8 cellular contexts compared by ENCODE assay signal in genomic region chr2:72150157-72150960, GRCh38. TPM values are rescaled to one million over a fixed set of nuclear protein-coding genes. Genes with fewer than 3 reads are reported as not detected.
DNase-seq lines count a peak whose midpoint lies in the region; ATAC-seq and TF ChIP-seq lines count a peak whose summit lies in the region.

No MANE protein-coding gene starts in this region.

- H3K36me3 ChIP-seq in kidney epithelial cell (ENCODE audit: control insufficient read depth, insufficient read depth, low read length) = no peaks in the 10 kb centered on the region

- DNase-seq in NCI-H2227 treated with DMSO at 0.1 percent for 48 hours (lab: John Stamatoyannopoulos, UW) = peak; percentile 83
- peak in 3 of 4 experiments; percentile 12 to 47 (median 38) for DNase-seq in activated CD4-positive, CD25-positive, alpha-beta regulatory T cell (lab: John Stamatoyannopoulos, UW)
- peak; percentile 27 to 42 for DNase-seq in central memory CD8-positive, alpha-beta T cell (ENCODE audit: low spot score in 2 of 2)
- peak; percentile 23 for DNase-seq in kidney epithelial cell (ENCODE audit: low read depth)
- DNase-seq in stimulated activated CD4-positive, alpha-beta T cell treated with anti-CD3 and anti-CD28 coated beads, Interleukin-15, amount 100 ng/mL, for 48 hours (ENCODE audit: low read depth in 2 of 2) = peak; percentile 36 to 61

- no peaks in the 10 kb centered on the region for H3K9me3 Mint-ChIP-seq in central memory CD8-positive, alpha-beta T cell

- ATAC-seq in GM18498 (IDR thresholded peaks at IDR 0.05; ENCODE audit: unreplicated experiment) = peak; percentile 87
- ATAC-seq in HG03139 (IDR thresholded peaks at IDR 0.05; ENCODE audit: unreplicated experiment) = peak; percentile 62
- ATAC-seq in central memory CD8-positive, alpha-beta T cell (replicated peaks; ENCODE audit: extremely low read depth, poor library complexity, severe bottlenecking) = peak; percentile 48

- peaks cover 37% of the 10 kb centered on the region for H3K4me1 Mint-ChIP-seq in central memory CD8-positive, alpha-beta T cell

- H3K27ac Mint-ChIP-seq in central memory CD8-positive, alpha-beta T cell (ENCODE audit: low read depth) = peak overlapping the region; percentile 11

- H3K27me3 Mint-ChIP-seq in central memory CD8-positive, alpha-beta T cell = peaks cover 96% of the 10 kb centered on the region

- H3K27ac ChIP-seq in 22Rv1 = no peak overlapping the region

- H3K36me3 Mint-ChIP-seq in central memory CD8-positive, alpha-beta T cell (ENCODE audit: insufficient read depth) = peaks cover 5% of the 10 kb centered on the region

- H3K4me3 ChIP-seq in kidney epithelial cell (ENCODE audit: low read depth, low read length) = no peak overlapping the region

- H3K27me3 ChIP-seq in kidney epithelial cell (ENCODE audit: control insufficient read depth, insufficient read depth, low read length) = peaks cover 81% of the 10 kb centered on the region

- TF ChIP-seq CTCF in 22Rv1 (IDR thresholded peaks at IDR 0.05) = peak; percentile 84
- TF ChIP-seq CTCF in kidney epithelial cell (IDR thresholded peaks at IDR 0.05; ENCODE audit: insufficient read depth, low read length, poor library complexity, severe bottlenecking) = peak; percentile 78

- H3K4me3 Mint-ChIP-seq in central memory CD8-positive, alpha-beta T cell = peak overlapping the region; percentile 80

RNA-seq across cellular contexts. Expression of gene CYP26B1, which starts 2.7 kb away (rescaled TPM):
- 1.1 and 1.2 TPM in 2 replicates for total RNA-seq in kidney epithelial cell

Comparison
In these comparisons a context has a peak if more than half of its experiments do, and no peak if none do; other contexts are left out.
1. DNase-seq: peak in every context shown above with its lines; median percentile 83 in NCI-H2227 treated with DMSO at 0.1 percent for 48 hours; 48 in stimulated activated CD4-positive, alpha-beta T cell treated with anti-CD3 and anti-CD28 coated beads, Interleukin-15, amount 100 ng/mL, for 48 hours; 38 in activated CD4-positive, CD25-positive, alpha-beta regulatory T cell; 34 in central memory CD8-positive, alpha-beta T cell; 23 in kidney epithelial cell.